In the genomic region with DNA sequence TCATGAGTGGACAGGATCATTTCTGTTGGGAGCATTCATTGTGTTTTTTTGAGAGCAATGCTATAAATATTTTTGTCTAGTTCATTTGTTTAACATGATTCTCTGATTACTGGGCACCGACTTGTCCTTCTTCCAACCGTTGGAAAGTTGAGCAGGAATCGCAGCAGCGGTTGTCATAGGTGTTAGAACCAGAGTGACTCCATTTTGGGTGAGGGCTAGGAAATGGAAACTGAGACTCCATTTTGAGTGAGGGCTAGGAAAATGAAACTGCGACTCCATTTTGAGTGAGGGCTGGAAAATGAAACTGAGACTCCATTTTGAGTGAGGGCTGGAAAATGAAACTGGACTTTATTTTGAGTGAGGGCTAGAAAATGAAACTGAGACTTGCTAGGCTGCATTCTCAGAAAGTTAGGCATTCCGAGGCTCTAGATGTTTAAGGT, we compare ENCODE assay signal across 7 cellular contexts.
DNase-seq lines count a peak whose midpoint lies in the region; ATAC-seq and TF ChIP-seq lines count a peak whose summit lies in the region.

No MANE protein-coding gene starts in this region.

- H3K27me3 Mint-ChIP-seq in IgD-negative memory B cell (peaks cover 1% of the 10 kb centered on the region), endothelial cell (ENCODE audit: unreplicated experiment) (peaks cover 2% of the 10 kb centered on the region)
- no peaks in the 10 kb centered on the region for H3K27me3 Mint-ChIP-seq in activated naive CD8-positive, alpha-beta T cell treated with anti-CD3 and anti-CD28 coated beads, Interleukin-2, amount 10 ng/mL, durations not matched to agents 7 days and 5 days

- H3K36me3 Mint-ChIP-seq in IgD-negative memory B cell = peaks cover 7% of the 10 kb centered on the region
- H3K36me3 Mint-ChIP-seq in activated naive CD8-positive, alpha-beta T cell treated with anti-CD3 and anti-CD28 coated beads, Interleukin-2, amount 10 ng/mL, durations not matched to agents 7 days and 5 days = peaks cover 24% of the 10 kb centered on the region
- H3K36me3 Mint-ChIP-seq in endothelial cell (ENCODE audit: low read depth, unreplicated experiment) = no peaks in the 10 kb centered on the region

- H3K27ac Mint-ChIP-seq in IgD-negative memory B cell = peak overlapping the region in 2 of 3 donors; percentile 74 to 80
- H3K27ac Mint-ChIP-seq in activated naive CD8-positive, alpha-beta T cell treated with anti-CD3 and anti-CD28 coated beads, Interleukin-2, amount 10 ng/mL, durations not matched to agents 7 days and 5 days = peak overlapping the region; percentile 82
- no peak overlapping the region for H3K27ac Mint-ChIP-seq in endothelial cell (ENCODE audit: unreplicated experiment)

- peaks cover 6 to 12% (median 11%) of the 10 kb centered on the region in 3 donors for H3K4me1 Mint-ChIP-seq in IgD-negative memory B cell
- peaks cover 21% of the 10 kb centered on the region for H3K4me1 Mint-ChIP-seq in activated naive CD8-positive, alpha-beta T cell treated with anti-CD3 and anti-CD28 coated beads, Interleukin-2, amount 10 ng/mL, durations not matched to agents 7 days and 5 days
- peaks cover 3% of the 10 kb centered on the region for H3K4me1 Mint-ChIP-seq in endothelial cell (ENCODE audit: unreplicated experiment)

- POLR2A ChIA-PET in activated naive CD8-positive, alpha-beta T cell treated with anti-CD3 and anti-CD28 coated beads, Interleukin-2, amount 10 ng/mL, durations not matched to agents 7 days and 5 days (lab: Charles Lee) = interaction anchor here (0.6 kb wide), 1 partner anchor 43 kb away, joined by 5 read pairs; no protein-coding TSS in a partner anchor

- TF ChIP-seq CTCF in endothelial cell (IDR thresholded peaks at IDR 0.05; ENCODE audit: unreplicated experiment) = no peak

- peak overlapping the region; percentile 2 to 88 (median 70) for H3K4me3 Mint-ChIP-seq in IgD-negative memory B cell
- H3K4me3 Mint-ChIP-seq in activated naive CD8-positive, alpha-beta T cell treated with anti-CD3 and anti-CD28 coated beads, Interleukin-2, amount 10 ng/mL, durations not matched to agents 7 days and 5 days = peak overlapping the region; percentile 64
- no peak overlapping the region for H3K4me3 Mint-ChIP-seq in endothelial cell (ENCODE audit: unreplicated experiment)

- H3K9me3 Mint-ChIP-seq in IgD-negative memory B cell (peaks cover 0 to 4% (median 0%) of the 10 kb centered on the region in 3 donors), endothelial cell (ENCODE audit: unreplicated experiment) (no peaks in the 10 kb centered on the region)
- H3K9me3 Mint-ChIP-seq in activated naive CD8-positive, alpha-beta T cell treated with anti-CD3 and anti-CD28 coated beads, Interleukin-2, amount 10 ng/mL, durations not matched to agents 7 days and 5 days = peaks cover 10% of the 10 kb centered on the region

- DNase-seq in activated naive CD8-positive, alpha-beta T cell treated with anti-CD3 and anti-CD28 coated beads, Interleukin-2, amount 10 ng/mL, durations not matched to agents 7 days and 5 days = no peak
- DNase-seq in GM03348 (ENCODE audit: low spot score) (no peak), endothelial cell (ENCODE audit: low spot score) (no peak), SHP77 treated with DMSO at 0.1 percent for 48 hours (lab: John Stamatoyannopoulos, UW) (no peak)

- peak; percentile 99 for ATAC-seq in GM18517 (IDR thresholded peaks at IDR 0.05; ENCODE audit: unreplicated experiment)
- peak; percentile 95 for ATAC-seq in GM21723 (IDR thresholded peaks at IDR 0.05; ENCODE audit: unreplicated experiment)
- ATAC-seq in activated naive CD8-positive, alpha-beta T cell treated with anti-CD3 and anti-CD28 coated beads, Interleukin-2, amount 10 ng/mL, durations not matched to agents 7 days and 5 days (ENCODE audit: low read depth) = peak; percentile 93
